9 cellular contexts compared by ENCODE assay signal in genomic region chr20:45337367-45338120, GRCh38. TPM values are rescaled to one million over a fixed set of nuclear protein-coding genes. Genes with fewer than 3 reads are reported as not detected.
DNase-seq lines count a peak whose midpoint lies in the region; ATAC-seq and TF ChIP-seq lines count a peak whose summit lies in the region.
"Had no signal": no experiment of that assay in that cellular context is flagged by ENCODE, and none has a peak within 500 bp of the region (broad histone marks: within the 10 kb centered on the region; RNA-seq: fewer than 3 reads in every experiment).

No MANE protein-coding gene starts in this region.

- H3K4me3 ChIP-seq in retinal pigment epithelial cell (ENCODE audit: low read length), result no peak overlapping the region

- peak; percentile 70 to 81 for ATAC-seq in left cardiac atrium
- ATAC-seq in HG02870 (IDR thresholded peaks at IDR 0.05; ENCODE audit: unreplicated experiment), result no peak
- no peak for ATAC-seq in GM18861 (IDR thresholded peaks at IDR 0.05; ENCODE audit: unreplicated experiment)

- no peak for TF ChIP-seq CTCF in retinal pigment epithelial cell (conservative IDR thresholded peaks at IDR 0.05; ENCODE audit: low read depth, low read length)

- DNase-seq in ELR (ENCODE audit: low read depth), result peak; percentile 97
- peak; percentile 91 for DNase-seq in amniotic stem cell (lab: John Stamatoyannopoulos, UW)
- peak; percentile 68 for DNase-seq in left cardiac atrium
- peak; percentile 75 for DNase-seq in retinal pigment epithelial cell (ENCODE audit: low read depth)
- no peak for DNase-seq in NOMO-1 (lab: John Stamatoyannopoulos, UW; ENCODE audit: unreplicated experiment in 2 of 2)
- no peak for DNase-seq in NCI-H510A treated with DMSO at 0.1 percent for 48 hours (lab: John Stamatoyannopoulos, UW)
- DNase-seq: activated T-cell treated with anti-CD3 and anti-CD28 coated beads, Interleukin-2, amount 50 U/mL, for 1 hour had no signal

- intact Hi-C loops in left cardiac atrium (cut with DNase I), result loop anchor here in 1 of 2 donors (2.0 kb wide), 1 partner anchor 21 kb away; no protein-coding TSS in a partner anchor

RNA-seq across cellular contexts. Expression of gene SDC4, which starts 10.7 kb away (rescaled TPM):
- total RNA-seq in left cardiac atrium, result 100 to 1,000 TPM in 1 of 2 donors, 10 to 100 TPM in 1; 51.4 to 152 TPM

RNA-seq across cellular contexts. Expression of gene SYS1, which starts 25.4 kb away (rescaled TPM):
- total RNA-seq in left cardiac atrium, result 10 to 100 TPM; 23.4 to 24.1 TPM

RNA-seq across cellular contexts. Expression of gene MATN4, which starts 29.4 kb away (rescaled TPM):
- not detected for total RNA-seq in left cardiac atrium

RNA-seq across cellular contexts. Expression of gene RBPJL, which starts 30.9 kb away (rescaled TPM):
- not detected for total RNA-seq in left cardiac atrium

RNA-seq across cellular contexts. Expression of gene TP53TG5, which starts 40.6 kb away (rescaled TPM):
- total RNA-seq in left cardiac atrium, result 1 to 10 TPM in 1 of 2 donors, under 1 TPM in 1; 0.68 to 2.0 TPM

Comparison
In these comparisons a context has a peak if more than half of its experiments do, and no peak if none do; other contexts are left out.
1. DNase-seq: peak in ELR (single experiment), amniotic stem cell (single experiment), left cardiac atrium (single experiment) and retinal pigment epithelial cell (single experiment); none in NOMO-1 (0 of 2) and NCI-H510A treated with DMSO at 0.1 percent for 48 hours (single experiment).
2. ATAC-seq: peak in left cardiac atrium (2 of 2); none in HG02870 (single experiment) and GM18861 (single experiment).